23 cellular contexts compared by ENCODE assay signal in genomic region chr19:33282036-33282686, GRCh38. TPM values are rescaled to one million over a fixed set of nuclear protein-coding genes. Genes with fewer than 3 reads are reported as not detected.
DNase-seq lines count a peak whose midpoint lies in the region; ATAC-seq, FAIRE-seq and TF ChIP-seq lines count a peak whose summit lies in the region.
"Had no signal": no experiment of that assay in that cellular context is flagged by ENCODE, and none has a peak within 500 bp of the region (broad histone marks: within the 10 kb centered on the region; RNA-seq: fewer than 3 reads in every experiment).

No MANE protein-coding gene starts in this region.

- no peak for TF ChIP-seq EP300 in H1 (IDR thresholded peaks at IDR 0.05; ENCODE audit: borderline replicate concordance in 1 of 2, low read depth in 2 of 2, low read length in 2 of 2)

- POLR2A ChIA-PET in H1 (lab: Charles Lee; ENCODE audit: partially characterized antibody) = interaction anchor here (3.8 kb wide), 1 partner anchor 20 kb away, joined by 15 read pairs; the partner anchor contains the start of gene CEBPA

- no peaks in the 10 kb centered on the region for H3K79me2 ChIP-seq in H1 (ENCODE audit: control insufficient read depth in 1 of 2, insufficient read depth in 2 of 2, low read length in 2 of 2)

- no peaks in the 10 kb centered on the region for H3K27me3 ChIP-seq in BLaER1 treated with 17β-estradiol and CSF1 and Interleukin-3, amounts not matched to agents 10 nM and 100 nM
- H3K27me3 ChIP-seq in H1 (replicated peaks in 1 of 4; ENCODE audit: control insufficient read depth in 3 of 4, extremely low read depth in 1 of 4, insufficient read depth in 3 of 4, low read length in 3 of 4) = no peaks in the 10 kb centered on the region
- H3K27me3 ChIP-seq: upper lobe of right lung had no signal

- H3K4ac ChIP-seq in H1 (replicated peaks; ENCODE audit: insufficient read length, low read depth, low read length) = no peak overlapping the region

- H2AFZ ChIP-seq in H1 (ENCODE audit: low read length) = no peak overlapping the region
- H2AFZ ChIP-seq: PC-9 had no signal

- H2BK5ac ChIP-seq in H1 (ENCODE audit: low read depth, low read length) = no peak overlapping the region

- no peaks in the 10 kb centered on the region for H4K20me1 ChIP-seq in BLaER1 treated with 17β-estradiol and CSF1 and Interleukin-3, amounts not matched to agents 10 nM and 100 nM
- H4K20me1 ChIP-seq in H1 (replicated peaks in 1 of 2; ENCODE audit: control insufficient read depth in 1 of 2, insufficient read depth in 2 of 2, low read length in 2 of 2) = no peaks in the 10 kb centered on the region

- FAIRE-seq in H1 (lab: Jason Lieb, UNC) = no peak
- FAIRE-seq: keratinocyte had no signal

- CTCF ChIA-PET in H1 (lab: Charles Lee; ENCODE audit: partially characterized antibody) = interaction anchor here (0.7 to 1.0 kb wide), 2 partner anchors 21 to 98 kb away, joined by 3 read pairs; no protein-coding TSS in a partner anchor

- no peak overlapping the region for H3K18ac ChIP-seq in H1 (ENCODE audit: extremely low read depth, low read length)

- no peaks in the 10 kb centered on the region for H3K79me1 ChIP-seq in H1 (ENCODE audit: low read depth, low read length)

- H3K9ac ChIP-seq in BLaER1 treated with 17β-estradiol and CSF1 and Interleukin-3, amounts not matched to agents 10 nM and 100 nM = peak overlapping the region in 1 of 11 experiments; percentile 38; a peak in 2 of 22 replicates
- no peak overlapping the region for H3K9ac ChIP-seq in H1 (replicated peaks in 1 of 4; ENCODE audit: extremely low read depth in 1 of 4, low read depth in 3 of 4, low read length in 3 of 4)

- 90% methylated on average over 14 of the region's 14 CpGs; no CpG with 5 or more reads in 1 of the 2 experiments for WGBS in H1 (ENCODE audit: extremely low coverage in 1 of 2, insufficient coverage in 1 of 2, insufficient read length in 1 of 2, insufficient replicate concordance in 2 of 2, low coverage in 1 of 2, low lambda C conversion rate in 2 of 2, missing lambda C conversion rate in 1 of 2), 2 experiments

- no peak overlapping the region for H2BK20ac ChIP-seq in H1 (ENCODE audit: low read length)

- no peak overlapping the region for H4K5ac ChIP-seq in H1 (ENCODE audit: insufficient read length, low read depth, low read length)

- no peak overlapping the region for H3K4me3 ChIP-seq in BLaER1 treated with 17β-estradiol and CSF1 and Interleukin-3, amounts not matched to agents 10 nM and 100 nM
- H3K4me3 ChIP-seq in H1 (ENCODE audit: extremely low read depth in 1 of 4, insufficient read depth in 2 of 4, low read depth in 3 of 4, low read length in 4 of 4) = no peak overlapping the region
- H3K4me3 ChIP-seq: esophagus muscularis mucosa, PC-9, upper lobe of right lung had no signal

- 0 out of 22 replicates have a peak, but pooled peaks cover 0 to under 1% (median 0%) of the 10 kb centered on the region in 11 experiments for H3K9me3 ChIP-seq in BLaER1 treated with 17β-estradiol and CSF1 and Interleukin-3, amounts not matched to agents 10 nM and 100 nM (replicated peaks in 1 of 11)
- no peaks in the 10 kb centered on the region for H3K9me3 ChIP-seq in H1 (ENCODE audit: insufficient read depth in 2 of 2, low read depth in 1 of 2, low read length in 1 of 2)
- H3K9me3 ChIP-seq: esophagus muscularis mucosa, upper lobe of right lung had no signal

- no peak overlapping the region for H2BK120ac ChIP-seq in H1 (replicated peaks; ENCODE audit: low read depth, low read length)

- no peak overlapping the region for H3K23ac ChIP-seq in H1 (ENCODE audit: insufficient read length)

- no peak overlapping the region for H4K91ac ChIP-seq in H1 (replicated peaks; ENCODE audit: insufficient read length, low read length)

- intact Hi-C loops in sciatic nerve (cut with DNase I) = no loop called here

- TF ChIP-seq CTCF in H1 (IDR thresholded peaks at IDR 0.05; ENCODE audit: control extremely low read depth in 1 of 3, insufficient read depth in 1 of 3, low read depth in 1 of 3, low read length in 3 of 3) = no peak

- in situ Hi-C loops in KBM-7 (cut with MboI; ENCODE audit: low pct_unique_long_range_greater_than_20kb, low sequenced_read_pairs) = no loop called here

- H3K23me2 ChIP-seq in H1 (ENCODE audit: low read depth, low read length) = peaks cover 3% of the 10 kb centered on the region; the same call in 1 of the 2 replicates

- H3K4me1 ChIP-seq in BLaER1 treated with 17β-estradiol and CSF1 and Interleukin-3, amounts not matched to agents 10 nM and 100 nM = peaks cover 62 to 96% (median 82%) of the 10 kb centered on the region in 10 experiments
- peaks cover 0 to 8% (median 2%) of the 10 kb centered on the region in 4 experiments; a peak in 5 of 7 replicates for H3K4me1 ChIP-seq in H1 (replicated peaks in 1 of 4; ENCODE audit: control insufficient read depth in 3 of 4, insufficient read depth in 4 of 4, low read length in 3 of 4)
- H3K4me1 ChIP-seq: esophagus muscularis mucosa had no signal

- no peak for TF ChIP-seq RAD21 in H1 (IDR thresholded peaks at IDR 0.05 in 1 of 2, conservative IDR thresholded peaks at IDR 0.05 in 1 of 2; ENCODE audit: low read depth in 2 of 2, low read length in 2 of 2)

- DNase-seq in KBM-7 = peak; percentile 28
- no peak for DNase-seq in H1 (ENCODE audit: low read depth in 1 of 2, low spot score in 2 of 2)
- DNase-seq in sciatic nerve (ENCODE audit: low spot score) = no peak
- DNase-seq in COLO668 (lab: John Stamatoyannopoulos, UW; ENCODE audit: unreplicated experiment) = no peak
- DNase-seq in activated naive CD4-positive, alpha-beta T cell treated with anti-CD3 and anti-CD28 coated beads, Interleukin-2, amount 50 U/mL, for 16 hours = no peak
- DNase-seq: activated CD4-positive, alpha-beta T cell treated with anti-CD3 and anti-CD28 coated beads, Interleukin-2, amount 10 ng/mL, durations not matched to agents 7 days and 5 days; activated naive CD8-positive, alpha-beta T cell treated with anti-CD3 and anti-CD28 coated beads, Interleukin-2, amount 10 ng/mL, durations not matched to agents 7 days and 5 days; CD4-positive, alpha-beta memory T cell; DMS153; Kasumi-1; NCI-H1417 treated with DMSO at 0.1 percent for 48 hours; NCI-H446 treated with DMSO at 0.1 percent for 48 hours; PC-9; upper lobe of right lung had no signal

- peak overlapping the region in 8 of 11 experiments; percentile 72 to 96 (median 90); a peak in 12 of 22 replicates for H3K4me2 ChIP-seq in BLaER1 treated with 17β-estradiol and CSF1 and Interleukin-3, amounts not matched to agents 10 nM and 100 nM
- H3K4me2 ChIP-seq in H1 (ENCODE audit: insufficient read depth in 1 of 2, low read depth in 2 of 2, low read length in 2 of 2) = no peak overlapping the region
- H3K4me2 ChIP-seq: PC-9 had no signal

- no peak overlapping the region for H3K56ac ChIP-seq in H1 (replicated peaks; ENCODE audit: insufficient read length, low read depth, low read length)

- H2BK15ac ChIP-seq in H1 (ENCODE audit: low read length) = no peak overlapping the region

- peak overlapping the region; percentile 39; the same call in 1 of the 2 replicates for H2BK12ac ChIP-seq in H1 (ENCODE audit: low read depth, low read length)

- ATAC-seq in sciatic nerve (peak; percentile 41), HG02884 (IDR thresholded peaks at IDR 0.05; ENCODE audit: unreplicated experiment) (no peak), HG02938 (IDR thresholded peaks at IDR 0.05; ENCODE audit: unreplicated experiment) (no peak)
- ATAC-seq: upper lobe of right lung had no signal

- TF ChIP-seq POLR2A in H1 (IDR thresholded peaks at IDR 0.05; ENCODE audit: control extremely low read depth in 1 of 2, low read depth in 2 of 2, low read length in 2 of 2) = no peak

- no peak overlapping the region for H3K14ac ChIP-seq in H1 (ENCODE audit: insufficient read length)

- no peaks in the 10 kb centered on the region for H3K36me3 ChIP-seq in BLaER1 treated with 17β-estradiol and CSF1 and Interleukin-3, amounts not matched to agents 10 nM and 100 nM
- no peaks in the 10 kb centered on the region for H3K36me3 ChIP-seq in H1 (ENCODE audit: control insufficient read depth in 2 of 4, insufficient read depth in 4 of 4, low read length in 3 of 4)
- H3K36me3 ChIP-seq: esophagus muscularis mucosa, upper lobe of right lung had no signal

- peak overlapping the region in 8 of 11 experiments; percentile 16 to 79 (median 50); a peak in 12 of 22 replicates for H3K27ac ChIP-seq in BLaER1 treated with 17β-estradiol and CSF1 and Interleukin-3, amounts not matched to agents 10 nM and 100 nM
- no peak overlapping the region for H3K27ac ChIP-seq in H1 (ENCODE audit: low read depth, low read length)
- H3K27ac ChIP-seq: esophagus muscularis mucosa, PC-9, upper lobe of right lung, VCaP had no signal

- peak overlapping the region; percentile 39; the same call in 1 of the 2 replicates for H2AK5ac ChIP-seq in H1 (ENCODE audit: low read depth, low read length)

- H4K8ac ChIP-seq in H1 (ENCODE audit: extremely low read depth, insufficient read depth, low read length) = no peak overlapping the region; the same call in 1 of the 2 replicates

TF ChIP-seq in H1, 55 proteins besides CTCF, POLR2A, EP300 and RAD21 (continues in another document):
- no peak for TF ChIP-seq TCF12 (IDR thresholded peaks at IDR 0.05; ENCODE audit: low read depth, low read length)
- no peak for TF ChIP-seq CTBP2 (IDR thresholded peaks at IDR 0.05; ENCODE audit: borderline replicate concordance, insufficient read depth, insufficient read length, low read length)
- TF ChIP-seq TEAD4 (IDR thresholded peaks at IDR 0.05; ENCODE audit: low read depth, low read length) = no peak
- no peak for TF ChIP-seq NRF1 (IDR thresholded peaks at IDR 0.05; ENCODE audit: low read depth, low read length)

RNA-seq across cellular contexts. Expression of gene CEBPA, which starts 20.2 kb away (rescaled TPM):
- total RNA-seq in H1 (2021; fragmentation: NEBNext Ultra II Directional; extraction: Animal tissue kit (Norgen Biotek cat#: 25700)) = 2.7 and 3.0 TPM in 2 replicates
- 2.0 and 2.4 TPM in 2 replicates for polyA plus RNA-seq in H1 (2011; rRNA removed)
- 2.1 TPM for polyA plus RNA-seq in H1 (2011; cell fraction: cytosol; rRNA removed)
- 1.4 TPM for polyA plus RNA-seq in H1 (2011; cell fraction: nucleus; rRNA removed)
- polyA plus RNA-seq in H1 (2012, experiment 1 of 2) = 1.1 to 1.9 TPM (median 1.5 TPM) in 4 replicates
- polyA plus RNA-seq in H1 (2012, experiment 2 of 2) = 1.4 TPM
- polyA plus RNA-seq in H1 (2013, experiment 1 of 2) = 1.5 TPM
- polyA plus RNA-seq in H1 (2013, experiment 2 of 2) = 1.3 TPM
- polyA minus RNA-seq in H1 (2011; rRNA and poly(A)+ RNA removed) = 1.4 and 1.6 TPM in 2 replicates
- 2.1 TPM for polyA minus RNA-seq in H1 (2011; cell fraction: cytosol; rRNA and poly(A)+ RNA removed)
- 6.4 TPM for polyA minus RNA-seq in H1 (2011; cell fraction: nucleus; rRNA and poly(A)+ RNA removed)
- 20.4 TPM for total RNA-seq in sciatic nerve

RNA-seq across cellular contexts. Expression of gene SLC7A10, which starts 56.5 kb away (rescaled TPM):
- 3.2 and 3.7 TPM in 2 replicates for total RNA-seq in H1 (2021; fragmentation: NEBNext Ultra II Directional; extraction: Animal tissue kit (Norgen Biotek cat#: 25700))
- 7.1 and 11.5 TPM in 2 replicates for polyA plus RNA-seq in H1 (2011; rRNA removed)
- polyA plus RNA-seq in H1 (2011; cell fraction: cytosol; rRNA removed) = 5.3 TPM
- 17.8 TPM for polyA plus RNA-seq in H1 (2011; cell fraction: nucleus; rRNA removed)
- polyA plus RNA-seq in H1 (2012, experiment 1 of 2) = 3.7 to 6.3 TPM (median 4.5 TPM) in 4 replicates
- polyA plus RNA-seq in H1 (2012, experiment 2 of 2) = 3.0 TPM
- 4.2 TPM for polyA plus RNA-seq in H1 (2013, experiment 1 of 2)
- 4.0 TPM for polyA plus RNA-seq in H1 (2013, experiment 2 of 2)
- polyA minus RNA-seq in H1 (2011; rRNA and poly(A)+ RNA removed) = 2.2 and 2.9 TPM in 2 replicates
- 3.4 TPM for polyA minus RNA-seq in H1 (2011; cell fraction: cytosol; rRNA and poly(A)+ RNA removed)
- polyA minus RNA-seq in H1 (2011; cell fraction: nucleus; rRNA and poly(A)+ RNA removed) = 3.1 TPM
- total RNA-seq in sciatic nerve = 9.0 TPM
- total RNA-seq: activated CD4-positive, alpha-beta T cell treated with anti-CD3 and anti-CD28 coated beads, Interleukin-2, amount 10 ng/mL, durations not matched to agents 7 days and 5 days; activated naive CD8-positive, alpha-beta T cell treated with anti-CD3 and anti-CD28 coated beads, Interleukin-2, amount 10 ng/mL, durations not matched to agents 7 days and 5 days; CD4-positive, alpha-beta memory T cell; esophagus muscularis mucosa; lung microvascular endothelial cell; osteocyte; PC-9; T-helper 1 cell treated with Interleukin-12 subunit alpha and Interleukin-12 subunit beta and Interleukin-4 antibody, amounts not matched to agents 30 ng/mL and 1 ng/mL, for 36 hours had no signal
- polyA plus RNA-seq: CD4-positive, alpha-beta memory T cell; keratinocyte had no signal

Comparison
In these comparisons a context has a peak if more than half of its experiments do, and no peak if none do; other contexts are left out.
1. H3K4me2 ChIP-seq: peak in BLaER1 treated with 17β-estradiol and CSF1 and Interleukin-3, amounts not matched to agents 10 nM and 100 nM (8 of 11); none in H1 (0 of 2).